ENCODE assay signal across 1 cellular context in the genomic region with DNA sequence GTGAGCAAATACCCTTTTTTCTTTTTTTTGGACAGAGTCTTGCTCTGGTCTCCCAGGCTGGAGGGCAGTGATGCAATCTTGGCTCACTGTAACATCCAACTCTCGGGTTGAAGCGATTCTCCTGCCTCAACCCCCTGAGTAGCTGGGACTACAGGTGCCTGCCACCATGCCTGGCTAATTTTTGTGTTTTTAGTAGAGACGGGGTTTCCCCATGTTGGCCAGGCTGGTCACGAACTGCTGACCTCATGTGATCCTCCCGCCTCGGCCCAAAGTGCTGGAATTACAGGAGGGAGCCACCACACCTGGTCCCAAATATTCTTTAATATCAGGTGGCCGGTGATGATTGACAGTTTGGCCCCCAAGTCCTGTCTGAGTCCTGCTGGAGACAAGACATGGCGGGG.
A peak's percentile ranks its signal among the peaks of the same experiment; 100 is the strongest.
TF ChIP-seq lines count a peak whose summit lies in the region.

No MANE protein-coding gene starts in this region.

TF ChIP-seq in GM12878, 131 proteins besides CTCF, POLR2A, EP300 and RAD21 (continued from another document and continues in another):
- TF ChIP-seq, protein P1, sequence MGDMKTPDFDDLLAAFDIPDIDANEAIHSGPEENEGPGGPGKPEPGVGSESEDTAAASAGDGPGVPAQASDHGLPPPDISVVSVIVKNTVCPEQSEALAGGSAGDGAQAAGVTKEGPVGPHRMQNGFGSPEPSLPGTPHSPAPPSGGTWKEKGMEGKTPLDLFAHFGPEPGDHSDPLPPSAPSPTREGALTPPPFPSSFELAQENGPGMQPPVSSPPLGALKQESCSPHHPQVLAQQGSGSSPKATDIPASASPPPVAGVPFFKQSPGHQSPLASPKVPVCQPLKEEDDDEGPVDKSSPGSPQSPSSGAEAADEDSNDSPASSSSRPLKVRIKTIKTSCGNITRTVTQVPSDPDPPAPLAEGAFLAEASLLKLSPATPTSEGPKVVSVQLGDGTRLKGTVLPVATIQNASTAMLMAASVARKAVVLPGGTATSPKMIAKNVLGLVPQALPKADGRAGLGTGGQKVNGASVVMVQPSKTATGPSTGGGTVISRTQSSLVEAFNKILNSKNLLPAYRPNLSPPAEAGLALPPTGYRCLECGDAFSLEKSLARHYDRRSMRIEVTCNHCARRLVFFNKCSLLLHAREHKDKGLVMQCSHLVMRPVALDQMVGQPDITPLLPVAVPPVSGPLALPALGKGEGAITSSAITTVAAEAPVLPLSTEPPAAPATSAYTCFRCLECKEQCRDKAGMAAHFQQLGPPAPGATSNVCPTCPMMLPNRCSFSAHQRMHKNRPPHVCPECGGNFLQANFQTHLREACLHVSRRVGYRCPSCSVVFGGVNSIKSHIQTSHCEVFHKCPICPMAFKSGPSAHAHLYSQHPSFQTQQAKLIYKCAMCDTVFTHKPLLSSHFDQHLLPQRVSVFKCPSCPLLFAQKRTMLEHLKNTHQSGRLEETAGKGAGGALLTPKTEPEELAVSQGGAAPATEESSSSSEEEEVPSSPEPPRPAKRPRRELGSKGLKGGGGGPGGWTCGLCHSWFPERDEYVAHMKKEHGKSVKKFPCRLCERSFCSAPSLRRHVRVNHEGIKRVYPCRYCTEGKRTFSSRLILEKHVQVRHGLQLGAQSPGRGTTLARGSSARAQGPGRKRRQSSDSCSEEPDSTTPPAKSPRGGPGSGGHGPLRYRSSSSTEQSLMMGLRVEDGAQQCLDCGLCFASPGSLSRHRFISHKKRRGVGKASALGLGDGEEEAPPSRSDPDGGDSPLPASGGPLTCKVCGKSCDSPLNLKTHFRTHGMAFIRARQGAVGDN (IDR thresholded peaks at IDR 0.05), result no peak; the same call in 1 of the 2 replicates
- TF ChIP-seq, protein P2, sequence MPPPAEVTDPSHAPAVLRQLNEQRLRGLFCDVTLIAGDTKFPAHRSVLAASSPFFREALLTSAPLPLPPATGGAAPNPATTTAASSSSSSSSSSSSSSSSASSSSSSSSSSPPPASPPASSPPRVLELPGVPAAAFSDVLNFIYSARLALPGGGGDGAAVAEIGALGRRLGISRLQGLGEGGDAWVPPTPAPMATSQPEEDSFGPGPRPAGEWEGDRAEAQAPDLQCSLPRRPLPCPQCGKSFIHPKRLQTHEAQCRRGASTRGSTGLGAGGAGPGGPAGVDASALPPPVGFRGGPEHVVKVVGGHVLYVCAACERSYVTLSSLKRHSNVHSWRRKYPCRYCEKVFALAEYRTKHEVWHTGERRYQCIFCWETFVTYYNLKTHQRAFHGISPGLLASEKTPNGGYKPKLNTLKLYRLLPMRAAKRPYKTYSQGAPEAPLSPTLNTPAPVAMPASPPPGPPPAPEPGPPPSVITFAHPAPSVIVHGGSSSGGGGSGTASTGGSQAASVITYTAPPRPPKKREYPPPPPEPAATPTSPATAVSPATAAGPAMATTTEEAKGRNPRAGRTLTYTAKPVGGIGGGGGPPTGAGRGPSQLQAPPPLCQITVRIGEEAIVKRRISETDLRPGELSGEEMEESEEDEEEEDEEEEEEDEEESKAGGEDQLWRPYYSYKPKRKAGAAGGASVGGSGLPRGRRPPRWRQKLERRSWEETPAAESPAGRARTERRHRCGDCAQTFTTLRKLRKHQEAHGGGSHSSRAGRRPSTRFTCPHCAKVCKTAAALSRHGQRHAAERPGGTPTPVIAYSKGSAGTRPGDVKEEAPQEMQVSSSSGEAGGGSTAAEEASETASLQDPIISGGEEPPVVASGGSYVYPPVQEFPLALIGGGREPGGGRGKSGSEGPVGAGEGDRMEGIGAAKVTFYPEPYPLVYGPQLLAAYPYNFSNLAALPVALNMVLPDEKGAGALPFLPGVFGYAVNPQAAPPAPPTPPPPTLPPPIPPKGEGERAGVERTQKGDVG (CRISPR knock-in tag; IDR thresholded peaks at IDR 0.05), result no peak
- no peak for TF ChIP-seq FOXK2 (IDR thresholded peaks at IDR 0.05)
- TF ChIP-seq, protein P3, sequence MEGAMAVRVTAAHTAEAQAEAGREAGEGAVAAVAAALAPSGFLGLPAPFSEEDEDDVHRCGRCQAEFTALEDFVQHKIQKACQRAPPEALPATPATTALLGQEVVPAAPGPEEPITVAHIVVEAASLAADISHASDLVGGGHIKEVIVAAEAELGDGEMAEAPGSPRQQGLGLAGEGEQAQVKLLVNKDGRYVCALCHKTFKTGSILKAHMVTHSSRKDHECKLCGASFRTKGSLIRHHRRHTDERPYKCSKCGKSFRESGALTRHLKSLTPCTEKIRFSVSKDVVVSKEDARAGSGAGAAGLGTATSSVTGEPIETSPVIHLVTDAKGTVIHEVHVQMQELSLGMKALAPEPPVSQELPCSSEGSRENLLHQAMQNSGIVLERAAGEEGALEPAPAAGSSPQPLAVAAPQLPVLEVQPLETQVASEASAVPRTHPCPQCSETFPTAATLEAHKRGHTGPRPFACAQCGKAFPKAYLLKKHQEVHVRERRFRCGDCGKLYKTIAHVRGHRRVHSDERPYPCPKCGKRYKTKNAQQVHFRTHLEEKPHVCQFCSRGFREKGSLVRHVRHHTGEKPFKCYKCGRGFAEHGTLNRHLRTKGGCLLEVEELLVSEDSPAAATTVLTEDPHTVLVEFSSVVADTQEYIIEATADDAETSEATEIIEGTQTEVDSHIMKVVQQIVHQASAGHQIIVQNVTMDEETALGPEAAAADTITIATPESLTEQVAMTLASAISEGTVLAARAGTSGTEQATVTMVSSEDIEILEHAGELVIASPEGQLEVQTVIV (IDR thresholded peaks at IDR 0.05; ENCODE audit: borderline replicate concordance, partially characterized antibody), result no peak
- 0 out of 2 replicates have a peak, but pooled peaks have one; percentile 26 for TF ChIP-seq TCF12 (IDR thresholded peaks at IDR 0.05; ENCODE audit: low read depth, low read length)
- TF ChIP-seq SIN3A (IDR thresholded peaks at IDR 0.05; ENCODE audit: low read depth, low read length), result no peak
- no peak for TF ChIP-seq MEF2B (IDR thresholded peaks at IDR 0.05; ENCODE audit: partially characterized antibody, poor library complexity, severe bottlenecking)
- no peak for TF ChIP-seq MYC (IDR thresholded peaks at IDR 0.05; ENCODE audit: insufficient read depth, insufficient read length, insufficient replicate concordance, low read length, severe bottlenecking)
- no peak; the same call in 1 of the 2 replicates for TF ChIP-seq CREM (IDR thresholded peaks at IDR 0.05; ENCODE audit: low read depth)
- no peak for TF ChIP-seq SUZ12 (IDR thresholded peaks at IDR 0.05; ENCODE audit: unreplicated experiment)
- TF ChIP-seq, protein P4, sequence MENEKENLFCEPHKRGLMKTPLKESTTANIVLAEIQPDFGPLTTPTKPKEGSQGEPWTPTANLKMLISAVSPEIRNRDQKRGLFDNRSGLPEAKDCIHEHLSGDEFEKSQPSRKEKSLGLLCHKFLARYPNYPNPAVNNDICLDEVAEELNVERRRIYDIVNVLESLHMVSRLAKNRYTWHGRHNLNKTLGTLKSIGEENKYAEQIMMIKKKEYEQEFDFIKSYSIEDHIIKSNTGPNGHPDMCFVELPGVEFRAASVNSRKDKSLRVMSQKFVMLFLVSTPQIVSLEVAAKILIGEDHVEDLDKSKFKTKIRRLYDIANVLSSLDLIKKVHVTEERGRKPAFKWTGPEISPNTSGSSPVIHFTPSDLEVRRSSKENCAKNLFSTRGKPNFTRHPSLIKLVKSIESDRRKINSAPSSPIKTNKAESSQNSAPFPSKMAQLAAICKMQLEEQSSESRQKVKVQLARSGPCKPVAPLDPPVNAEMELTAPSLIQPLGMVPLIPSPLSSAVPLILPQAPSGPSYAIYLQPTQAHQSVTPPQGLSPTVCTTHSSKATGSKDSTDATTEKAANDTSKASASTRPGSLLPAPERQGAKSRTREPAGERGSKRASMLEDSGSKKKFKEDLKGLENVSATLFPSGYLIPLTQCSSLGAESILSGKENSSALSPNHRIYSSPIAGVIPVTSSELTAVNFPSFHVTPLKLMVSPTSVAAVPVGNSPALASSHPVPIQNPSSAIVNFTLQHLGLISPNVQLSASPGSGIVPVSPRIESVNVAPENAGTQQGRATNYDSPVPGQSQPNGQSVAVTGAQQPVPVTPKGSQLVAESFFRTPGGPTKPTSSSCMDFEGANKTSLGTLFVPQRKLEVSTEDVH (IDR thresholded peaks at IDR 0.05; ENCODE audit: low read depth, partially characterized antibody), result no peak
- TF ChIP-seq CREB1 (IDR thresholded peaks at IDR 0.05; ENCODE audit: low read depth), result no peak
- TF ChIP-seq, protein P5, sequence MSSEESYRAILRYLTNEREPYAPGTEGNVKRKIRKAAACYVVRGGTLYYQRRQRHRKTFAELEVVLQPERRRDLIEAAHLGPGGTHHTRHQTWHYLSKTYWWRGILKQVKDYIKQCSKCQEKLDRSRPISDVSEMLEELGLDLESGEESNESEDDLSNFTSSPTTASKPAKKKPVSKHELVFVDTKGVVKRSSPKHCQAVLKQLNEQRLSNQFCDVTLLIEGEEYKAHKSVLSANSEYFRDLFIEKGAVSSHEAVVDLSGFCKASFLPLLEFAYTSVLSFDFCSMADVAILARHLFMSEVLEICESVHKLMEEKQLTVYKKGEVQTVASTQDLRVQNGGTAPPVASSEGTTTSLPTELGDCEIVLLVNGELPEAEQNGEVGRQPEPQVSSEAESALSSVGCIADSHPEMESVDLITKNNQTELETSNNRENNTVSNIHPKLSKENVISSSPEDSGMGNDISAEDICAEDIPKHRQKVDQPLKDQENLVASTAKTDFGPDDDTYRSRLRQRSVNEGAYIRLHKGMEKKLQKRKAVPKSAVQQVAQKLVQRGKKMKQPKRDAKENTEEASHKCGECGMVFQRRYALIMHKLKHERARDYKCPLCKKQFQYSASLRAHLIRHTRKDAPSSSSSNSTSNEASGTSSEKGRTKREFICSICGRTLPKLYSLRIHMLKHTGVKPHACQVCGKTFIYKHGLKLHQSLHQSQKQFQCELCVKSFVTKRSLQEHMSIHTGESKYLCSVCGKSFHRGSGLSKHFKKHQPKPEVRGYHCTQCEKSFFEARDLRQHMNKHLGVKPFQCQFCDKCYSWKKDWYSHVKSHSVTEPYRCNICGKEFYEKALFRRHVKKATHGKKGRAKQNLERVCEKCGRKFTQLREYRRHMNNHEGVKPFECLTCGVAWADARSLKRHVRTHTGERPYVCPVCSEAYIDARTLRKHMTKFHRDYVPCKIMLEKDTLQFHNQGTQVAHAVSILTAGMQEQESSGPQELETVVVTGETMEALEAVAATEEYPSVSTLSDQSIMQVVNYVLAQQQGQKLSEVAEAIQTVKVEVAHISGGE (CRISPR knock-in tag; IDR thresholded peaks at IDR 0.05), result no peak
- no peak for TF ChIP-seq ASH2L (IDR thresholded peaks at IDR 0.05; ENCODE audit: borderline replicate concordance, low read depth)
- no peak for TF ChIP-seq ZBED1 (IDR thresholded peaks at IDR 0.05; ENCODE audit: borderline replicate concordance)
- no peak for TF ChIP-seq ZNF622 (IDR thresholded peaks at IDR 0.05)
- TF ChIP-seq ZNF217 (IDR thresholded peaks at IDR 0.05), result no peak
- peak; percentile 76; the same call in 1 of the 2 replicates for TF ChIP-seq EED (IDR thresholded peaks at IDR 0.05; ENCODE audit: low read depth)
- no peak for TF ChIP-seq RUNX3 (IDR thresholded peaks at IDR 0.05; ENCODE audit: low read length)
- TF ChIP-seq SMAD5 (IDR thresholded peaks at IDR 0.05; ENCODE audit: low read depth), result no peak
- no peak for TF ChIP-seq NFYA (IDR thresholded peaks at IDR 0.05; ENCODE audit: borderline replicate concordance, low read depth, low read length)
- TF ChIP-seq, protein P6, sequence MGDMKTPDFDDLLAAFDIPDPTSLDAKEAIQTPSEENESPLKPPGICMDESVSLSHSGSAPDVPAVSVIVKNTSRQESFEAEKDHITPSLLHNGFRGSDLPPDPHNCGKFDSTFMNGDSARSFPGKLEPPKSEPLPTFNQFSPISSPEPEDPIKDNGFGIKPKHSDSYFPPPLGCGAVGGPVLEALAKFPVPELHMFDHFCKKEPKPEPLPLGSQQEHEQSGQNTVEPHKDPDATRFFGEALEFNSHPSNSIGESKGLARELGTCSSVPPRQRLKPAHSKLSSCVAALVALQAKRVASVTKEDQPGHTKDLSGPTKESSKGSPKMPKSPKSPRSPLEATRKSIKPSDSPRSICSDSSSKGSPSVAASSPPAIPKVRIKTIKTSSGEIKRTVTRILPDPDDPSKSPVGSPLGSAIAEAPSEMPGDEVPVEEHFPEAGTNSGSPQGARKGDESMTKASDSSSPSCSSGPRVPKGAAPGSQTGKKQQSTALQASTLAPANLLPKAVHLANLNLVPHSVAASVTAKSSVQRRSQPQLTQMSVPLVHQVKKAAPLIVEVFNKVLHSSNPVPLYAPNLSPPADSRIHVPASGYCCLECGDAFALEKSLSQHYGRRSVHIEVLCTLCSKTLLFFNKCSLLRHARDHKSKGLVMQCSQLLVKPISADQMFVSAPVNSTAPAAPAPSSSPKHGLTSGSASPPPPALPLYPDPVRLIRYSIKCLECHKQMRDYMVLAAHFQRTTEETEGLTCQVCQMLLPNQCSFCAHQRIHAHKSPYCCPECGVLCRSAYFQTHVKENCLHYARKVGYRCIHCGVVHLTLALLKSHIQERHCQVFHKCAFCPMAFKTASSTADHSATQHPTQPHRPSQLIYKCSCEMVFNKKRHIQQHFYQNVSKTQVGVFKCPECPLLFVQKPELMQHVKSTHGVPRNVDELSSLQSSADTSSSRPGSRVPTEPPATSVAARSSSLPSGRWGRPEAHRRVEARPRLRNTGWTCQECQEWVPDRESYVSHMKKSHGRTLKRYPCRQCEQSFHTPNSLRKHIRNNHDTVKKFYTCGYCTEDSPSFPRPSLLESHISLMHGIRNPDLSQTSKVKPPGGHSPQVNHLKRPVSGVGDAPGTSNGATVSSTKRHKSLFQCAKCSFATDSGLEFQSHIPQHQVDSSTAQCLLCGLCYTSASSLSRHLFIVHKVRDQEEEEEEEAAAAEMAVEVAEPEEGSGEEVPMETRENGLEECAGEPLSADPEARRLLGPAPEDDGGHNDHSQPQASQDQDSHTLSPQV (IDR thresholded peaks at IDR 0.05), result no peak
- TF ChIP-seq YY1 (IDR thresholded peaks at IDR 0.05; ENCODE audit: low read depth, low read length), result no peak
- no peak for TF ChIP-seq CBX5 (IDR thresholded peaks at IDR 0.05; ENCODE audit: low read depth)
- TF ChIP-seq TCF3 (IDR thresholded peaks at IDR 0.05; ENCODE audit: borderline replicate concordance, insufficient read depth, low read depth, low read length), result no peak
- peak; percentile 75 for TF ChIP-seq IKZF1 (conservative IDR thresholded peaks at IDR 0.05)
- TF ChIP-seq MYB (IDR thresholded peaks at IDR 0.05; ENCODE audit: borderline replicate concordance, low read depth, low read length), result no peak
- no peak for TF ChIP-seq NFXL1 (IDR thresholded peaks at IDR 0.05; ENCODE audit: borderline replicate concordance)
- TF ChIP-seq IRF4 (IDR thresholded peaks at IDR 0.05; ENCODE audit: low read depth, low read length), result no peak
- TF ChIP-seq CHD4 (IDR thresholded peaks at IDR 0.05), result no peak
- TF ChIP-seq LARP7 (IDR thresholded peaks at IDR 0.05), result no peak
- no peak for TF ChIP-seq ESRRA (IDR thresholded peaks at IDR 0.05; ENCODE audit: low read length)
- no peak for TF ChIP-seq NRF1 (conservative IDR thresholded peaks at IDR 0.05; ENCODE audit: low read depth, low read length)
- TF ChIP-seq SMARCA5 (IDR thresholded peaks at IDR 0.05), result no peak
- TF ChIP-seq CBFB (IDR thresholded peaks at IDR 0.05; ENCODE audit: low read depth), result no peak
- TF ChIP-seq SPI1 (IDR thresholded peaks at IDR 0.05; ENCODE audit: borderline replicate concordance, insufficient read depth, low read depth, low read length), result no peak
- TF ChIP-seq CBX3 (IDR thresholded peaks at IDR 0.05; ENCODE audit: borderline replicate concordance, low read depth), result no peak
- no peak for TF ChIP-seq SP1 (IDR thresholded peaks at IDR 0.05; ENCODE audit: low read depth, low read length)
- no peak for TF ChIP-seq FOXM1 (IDR thresholded peaks at IDR 0.05; ENCODE audit: low read depth, low read length)
- TF ChIP-seq TCF7 (IDR thresholded peaks at IDR 0.05; ENCODE audit: borderline replicate concordance), result no peak
- TF ChIP-seq BMI1 (IDR thresholded peaks at IDR 0.05; ENCODE audit: borderline replicate concordance), result no peak
- TF ChIP-seq BACH1 (IDR thresholded peaks at IDR 0.05; ENCODE audit: borderline replicate concordance), result no peak
- TF ChIP-seq PAX5 (IDR thresholded peaks at IDR 0.05; ENCODE audit: borderline replicate concordance, low read depth, low read length), result peak; percentile 75; the same call in 1 of the 2 replicates
- no peak for TF ChIP-seq HDGF (IDR thresholded peaks at IDR 0.05)
- TF ChIP-seq RELA (IDR thresholded peaks at IDR 0.05; ENCODE audit: borderline replicate concordance, partially characterized antibody), result peak; percentile 30
